Comparison of ENCODE assay signal across 16 cellular contexts in genomic region chr20:44399446-44399845, GRCh38. TPM values are rescaled to one million over a fixed set of nuclear protein-coding genes. Genes with fewer than 3 reads are reported as not detected.
DNase-seq lines count a peak whose midpoint lies in the region; ATAC-seq, FAIRE-seq and TF ChIP-seq lines count a peak whose summit lies in the region.
"Had no signal": no experiment of that assay in that cellular context is flagged by ENCODE, and none has a peak within 500 bp of the region (broad histone marks: within the 10 kb centered on the region; RNA-seq: fewer than 3 reads in every experiment).

No MANE protein-coding gene starts in this region.

- no peak overlapping the region for H3K4ac ChIP-seq in mesendoderm (ENCODE audit: low read depth, low read length)

- POLR2A ChIA-PET in HepG2 (lab: Yijun Ruan, JAX), result interaction anchor here (1.3 to 10.8 kb wide), 5 partner anchors 11 to 34 kb away, joined by 4 to 556 read pairs (median 5); no protein-coding TSS in a partner anchor

- H3K18ac ChIP-seq in mesendoderm (ENCODE audit: low read length), result no peak overlapping the region

- H3K23ac ChIP-seq in mesendoderm (ENCODE audit: low read length), result no peak overlapping the region

- no peak for ATAC-seq in HepG2
- no peak for ATAC-seq in right lobe of liver
- ATAC-seq: GM23338 had no signal

- no peak overlapping the region for H2BK5ac ChIP-seq in mesendoderm (ENCODE audit: low read length)

- TF ChIP-seq EP300 in HepG2 (IDR thresholded peaks at IDR 0.05; ENCODE audit: low read depth in 2 of 2, low read length in 2 of 2) (no peak), HepG2 (CRISPR knock-in tag; IDR thresholded peaks at IDR 0.05; ENCODE audit: borderline replicate concordance) (0 out of 2 replicates have a peak, but pooled peaks have one; percentile 18)

- intact Hi-C loops in HepG2 (cut with micrococcal nuclease; ENCODE audit: unreplicated experiment), result no loop called here
- intact Hi-C loops in right lobe of liver (cut with DNase I), result no loop called here
- intact Hi-C loops in colonic mucosa (cut with DNase I), result no loop called here
- intact Hi-C loops in spleen (cut with DNase I; ENCODE audit: low total_unique reads), result no loop called here

- H3K4me3 ChIP-seq in HepG2 (replicated peaks in 1 of 3; ENCODE audit: insufficient read depth in 1 of 3, low read depth in 2 of 3, low read length in 3 of 3) (no peak overlapping the region), right lobe of liver (no peak overlapping the region), colonic mucosa (no peak overlapping the region), mucosa of rectum (ENCODE audit: low read length in 2 of 2) (no peak overlapping the region), mesendoderm (ENCODE audit: low read length) (no peak overlapping the region), coronary artery (no peak overlapping the region), spleen (no peak overlapping the region)
- H3K4me3 ChIP-seq: BLaER1, GM23338 had no signal

- no peak overlapping the region for H2BK15ac ChIP-seq in mesendoderm (replicated peaks; ENCODE audit: low read depth)

- TF ChIP-seq CTCF in HepG2 (CRISPR knock-in tag; IDR thresholded peaks at IDR 0.05), result no peak
- no peak for TF ChIP-seq CTCF in right lobe of liver (IDR thresholded peaks at IDR 0.05)
- no peak for TF ChIP-seq CTCF in colonic mucosa (IDR thresholded peaks at IDR 0.05)
- no peak for TF ChIP-seq CTCF in coronary artery (IDR thresholded peaks at IDR 0.05)
- no peak for TF ChIP-seq CTCF in spleen (IDR thresholded peaks at IDR 0.05 in 8 of 11, conservative IDR thresholded peaks at IDR 0.05 in 3 of 11)

- no peak overlapping the region for H2BK120ac ChIP-seq in mesendoderm (ENCODE audit: low read depth, low read length)

- H3K79me1 ChIP-seq in mesendoderm (ENCODE audit: low read length), result no peaks in the 10 kb centered on the region

- in situ Hi-C loops in HepG2 (cut with HindIII; ENCODE audit: extremely low pct_ligation_motif_present, low pct_unique_long_range_greater_than_20kb), result no loop called here

- peaks cover 17% of the 10 kb centered on the region; the same call in 1 of the 2 replicates for H4K20me1 ChIP-seq in HepG2 (ENCODE audit: insufficient read depth, low read length)
- H4K20me1 ChIP-seq: BLaER1 had no signal

- TF ChIP-seq POLR2A in HepG2 (IDR thresholded peaks at IDR 0.05; ENCODE audit: insufficient read depth in 1 of 2, low read depth in 2 of 2, low read length in 2 of 2) (no peak), right lobe of liver (IDR thresholded peaks at IDR 0.05) (no peak), spleen (IDR thresholded peaks at IDR 0.05) (no peak)

- no peak overlapping the region for H3K9ac ChIP-seq in HepG2 (ENCODE audit: insufficient read depth, low read depth, low read length)
- H3K9ac ChIP-seq in colonic mucosa (ENCODE audit: low read depth in 2 of 2, low read length in 2 of 2), result peak overlapping the region in 1 of 2 donors; percentile 93
- peak overlapping the region; percentile 32 to 53 for H3K9ac ChIP-seq in mucosa of rectum (ENCODE audit: low read depth in 1 of 2, low read length in 2 of 2)
- H3K9ac ChIP-seq in mesendoderm (ENCODE audit: low read length), result no peak overlapping the region
- H3K9ac ChIP-seq: BLaER1 had no signal

- no peak overlapping the region for H2AFZ ChIP-seq in HepG2 (ENCODE audit: low read length)
- H2AFZ ChIP-seq: GM23338 had no signal

- no peak overlapping the region for H4K5ac ChIP-seq in mesendoderm (ENCODE audit: low read length)

- no peak for FAIRE-seq in HepG2 (lab: Jason Lieb, UNC)

- H3K4me1 ChIP-seq in HepG2 (ENCODE audit: insufficient read depth, low read length) (peaks cover 85% of the 10 kb centered on the region), right lobe of liver (peaks cover 0 to 40% (median 6%) of the 10 kb centered on the region in 4 donors), colonic mucosa (no peaks in the 10 kb centered on the region), mucosa of rectum (ENCODE audit: control insufficient read depth in 2 of 2, insufficient read depth in 2 of 2, low read length in 2 of 2) (peaks cover 37 to 84% of the 10 kb centered on the region in 2 donors), mesendoderm (ENCODE audit: control insufficient read depth, low read depth, low read length) (no peaks in the 10 kb centered on the region), spleen (no peaks in the 10 kb centered on the region)
- H3K4me1 ChIP-seq: BLaER1 had no signal

- H3K4me2 ChIP-seq in HepG2 (ENCODE audit: low read depth, low read length) (no peak overlapping the region), mesendoderm (ENCODE audit: low read length) (no peak overlapping the region)
- H3K4me2 ChIP-seq: BLaER1, GM23338 had no signal

- H3K27me3 ChIP-seq in HepG2 (ENCODE audit: control insufficient read depth in 1 of 2, insufficient read depth in 2 of 2, low read length in 2 of 2) (no peaks in the 10 kb centered on the region; a peak in 1 of 5 replicates), right lobe of liver (no peaks in the 10 kb centered on the region), colonic mucosa (no peaks in the 10 kb centered on the region), mucosa of rectum (ENCODE audit: control insufficient read depth in 2 of 2, insufficient read depth in 2 of 2, low read length in 2 of 2) (no peaks in the 10 kb centered on the region), mesendoderm (ENCODE audit: insufficient read depth, low read length, poor library complexity) (no peaks in the 10 kb centered on the region), spleen (replicated peaks in 1 of 7) (peaks cover 0 to 36% (median 0%) of the 10 kb centered on the region in 7 donors)
- H3K27me3 ChIP-seq: BLaER1 had no signal

- no TSS peak for BruUV-seq in HepG2 (replicated peaks; lab: Mats Ljungman, UMichigan)

- no peak overlapping the region for H2AK5ac ChIP-seq in mesendoderm (ENCODE audit: low read length)

- H3K36me3 ChIP-seq in HepG2 (replicated peaks in 1 of 2; ENCODE audit: control insufficient read depth in 1 of 2, insufficient read depth in 2 of 2, low read length in 2 of 2) (peaks cover 4 to 8% of the 10 kb centered on the region in 2 experiments; a peak in 3 of 5 replicates), right lobe of liver (peaks cover 0 to 18% (median 8%) of the 10 kb centered on the region in 4 donors), colonic mucosa (no peaks in the 10 kb centered on the region), mucosa of rectum (ENCODE audit: control insufficient read depth in 2 of 2, insufficient read depth in 2 of 2, low read length in 2 of 2) (peaks cover 4 to 12% of the 10 kb centered on the region in 2 donors), mesendoderm (ENCODE audit: control insufficient read depth, insufficient read depth, low read length) (no peaks in the 10 kb centered on the region), spleen (no peaks in the 10 kb centered on the region)
- H3K36me3 ChIP-seq: BLaER1 had no signal

- no peak overlapping the region for H3K27ac ChIP-seq in HepG2 (ENCODE audit: extremely low read length, insufficient read depth, low read length)
- peak overlapping the region in 1 of 3 donors; percentile 77 for H3K27ac ChIP-seq in right lobe of liver
- H3K27ac ChIP-seq in colonic mucosa, result peak overlapping the region; percentile 44
- H3K27ac ChIP-seq in mucosa of rectum (ENCODE audit: low read depth in 2 of 2, low read length in 2 of 2), result peak overlapping the region; percentile 93 to 96
- no peak overlapping the region for H3K27ac ChIP-seq in mesendoderm (ENCODE audit: low read depth, low read length)
- H3K27ac ChIP-seq in coronary artery, result no peak overlapping the region
- no peak overlapping the region for H3K27ac ChIP-seq in spleen
- H3K27ac ChIP-seq: 22Rv1, BLaER1 had no signal

- H3K56ac ChIP-seq in mesendoderm (ENCODE audit: low read length), result no peak overlapping the region

- TF ChIP-seq RAD21 in HepG2 (CRISPR knock-in tag; IDR thresholded peaks at IDR 0.05), result no peak

- H3K9me3 ChIP-seq in HepG2 (ENCODE audit: low read length) (no peaks in the 10 kb centered on the region), right lobe of liver (no peaks in the 10 kb centered on the region), colonic mucosa (no peaks in the 10 kb centered on the region), mucosa of rectum (ENCODE audit: control insufficient read depth in 2 of 2, low read length in 2 of 2) (no peaks in the 10 kb centered on the region), spleen (no peaks in the 10 kb centered on the region)
- H3K9me3 ChIP-seq: BLaER1 had no signal

- peaks cover 61% of the 10 kb centered on the region for H3K79me2 ChIP-seq in HepG2 (ENCODE audit: insufficient read depth, low read length)
- no peaks in the 10 kb centered on the region for H3K79me2 ChIP-seq in mesendoderm (ENCODE audit: control insufficient read depth, insufficient read depth, low read length)

- DNase-seq in HepG2 (ENCODE audit: low spot score), result no peak
- DNase-seq in right lobe of liver, result no peak
- no peak for DNase-seq in colonic mucosa
- no peak for DNase-seq in mesendoderm
- DNase-seq in ecto neural progenitor cell (ENCODE audit: low spot score), result no peak
- no peak for DNase-seq in coronary artery (ENCODE audit: low spot score)
- no peak for DNase-seq in spleen
- DNase-seq: AML-193; CD8-positive, alpha-beta memory T cell; DMS53; GF-D8; H9 had no signal

- CTCF ChIA-PET in HepG2 (lab: Yijun Ruan, JAX; ENCODE audit: low intra/inter-chr PET ratio, low total read pairs), result no interaction called here

- WGBS in HepG2 (ENCODE audit: low lambda C conversion rate), result 82% methylated on average over 3 of the region's 3 CpGs
- WGBS in right lobe of liver (ENCODE audit: insufficient coverage, low coverage, low lambda C conversion rate, missing lambda C conversion rate), result 65% methylated on average over 3 of the region's 3 CpGs
- WGBS in mesendoderm (ENCODE audit: extremely low coverage, insufficient coverage, low lambda C conversion rate), result 100% methylated on average over 1 of the region's 3 CpGs
- WGBS in spleen, 5 donors, result 62 to 79% (median 70%) methylated on average over 3 of the region's 3 CpGs

- H4K8ac ChIP-seq in mesendoderm (ENCODE audit: low read depth, low read length), result no peak overlapping the region

RNA-seq across cellular contexts. Expression of gene HNF4A, which starts 43.9 kb away (rescaled TPM):
- total RNA-seq in HepG2 (2016; rRNA removed; fragmentation: Illumina TruSeq; extraction: Trizol) (169 and 190 TPM in 2 replicates), right lobe of liver (100 to 1,000 TPM; 101 to 255 (median 157) TPM), colonic mucosa (100 to 1,000 TPM; 288 to 346 TPM), spleen (not detected)
- total RNA-seq in HepG2 (2016; cell fraction: cytosol; rRNA removed; fragmentation: Illumina TruSeq; extraction: Trizol; ENCODE audit: low read depth), result 29.0 and 32.3 TPM in 2 replicates
- total RNA-seq in HepG2 (2016; cell fraction: insoluble cytoplasmic fraction; rRNA removed; fragmentation: Illumina TruSeq; extraction: Trizol), result 151 and 173 TPM in 2 replicates
- total RNA-seq in HepG2 (2016; cell fraction: membrane; rRNA removed; fragmentation: Illumina TruSeq; extraction: Trizol), result 112 and 124 TPM in 2 replicates
- 102 and 116 TPM in 2 replicates for total RNA-seq in HepG2 (2016; cell fraction: nucleus; rRNA removed; fragmentation: Illumina TruSeq; extraction: Trizol)
- polyA plus RNA-seq in HepG2 (2011; rRNA removed) (80.9 and 112 TPM in 2 replicates), spleen (under 1 TPM in 1 of 3 donors, not detected in 2; 0.03 TPM)
- polyA plus RNA-seq in HepG2 (2011; cell fraction: cytosol; rRNA removed), result 42.6 and 51.4 TPM in 2 replicates
- polyA plus RNA-seq in HepG2 (2011; cell fraction: nucleus; rRNA removed), result 155 and 166 TPM in 2 replicates
- polyA plus RNA-seq in HepG2 (2012), result 118 and 127 TPM in 2 replicates
- 15.4 and 16.4 TPM in 2 replicates for polyA plus RNA-seq in HepG2 (2016; cell fraction: cytosol; fragmentation: Illumina TruSeq; extraction: Trizol; ENCODE audit: low read depth)
- polyA plus RNA-seq in HepG2 (2016; cell fraction: insoluble cytoplasmic fraction; fragmentation: Illumina TruSeq; extraction: Trizol; ENCODE audit: low read depth), result 119 and 153 TPM in 2 replicates
- 46.6 and 47.5 TPM in 2 replicates for polyA plus RNA-seq in HepG2 (2016; cell fraction: membrane; fragmentation: Illumina TruSeq; extraction: Trizol; ENCODE audit: low read depth)
- 182 and 192 TPM in 2 replicates for polyA plus RNA-seq in HepG2 (2016; cell fraction: nucleus; fragmentation: Illumina TruSeq; extraction: Trizol; ENCODE audit: insufficient read depth, low read depth)
- 4.8 and 366 TPM in 2 replicates for polyA minus RNA-seq in HepG2 (2011; rRNA and poly(A)+ RNA removed; ENCODE audit: low replicate concordance)
- polyA minus RNA-seq in HepG2 (2011; cell fraction: cytosol; rRNA and poly(A)+ RNA removed), result 84.1 and 95.5 TPM in 2 replicates
- 74.7 and 93.0 TPM in 2 replicates for polyA minus RNA-seq in HepG2 (2011; cell fraction: nucleus; rRNA and poly(A)+ RNA removed)
- 0.03 TPM for polyA plus RNA-seq in mesendoderm (2013, experiment 1 of 2)
- 0.07 TPM for polyA plus RNA-seq in mesendoderm (2013, experiment 2 of 2)
- total RNA-seq: CD8-positive, alpha-beta memory T cell; GM23338; H9 had no signal
- polyA plus RNA-seq: CD8-positive, alpha-beta memory T cell; GM23338 had no signal

Comparison
In these comparisons a context has a peak if more than half of its experiments do, and no peak if none do; other contexts are left out.
1. H3K27ac ChIP-seq: peak in colonic mucosa (single experiment) and mucosa of rectum (2 of 2); none in HepG2 (single experiment), mesendoderm (single experiment), coronary artery (0 of 2) and spleen (0 of 8).
2. H3K9ac ChIP-seq: peak in mucosa of rectum (2 of 2); none in HepG2 (single experiment) and mesendoderm (single experiment).
3. RNA of gene HNF4A, which starts 43.9 kb away (total RNA-seq): 288 to 346 TPM in colonic mucosa, 101 to 255 TPM in right lobe of liver and 29.0 to 190 TPM in HepG2; not detected in spleen; every median in the first group is over 10 times any median in the second.